ENCODE assay signal across 13 cellular contexts in the genomic region with DNA sequence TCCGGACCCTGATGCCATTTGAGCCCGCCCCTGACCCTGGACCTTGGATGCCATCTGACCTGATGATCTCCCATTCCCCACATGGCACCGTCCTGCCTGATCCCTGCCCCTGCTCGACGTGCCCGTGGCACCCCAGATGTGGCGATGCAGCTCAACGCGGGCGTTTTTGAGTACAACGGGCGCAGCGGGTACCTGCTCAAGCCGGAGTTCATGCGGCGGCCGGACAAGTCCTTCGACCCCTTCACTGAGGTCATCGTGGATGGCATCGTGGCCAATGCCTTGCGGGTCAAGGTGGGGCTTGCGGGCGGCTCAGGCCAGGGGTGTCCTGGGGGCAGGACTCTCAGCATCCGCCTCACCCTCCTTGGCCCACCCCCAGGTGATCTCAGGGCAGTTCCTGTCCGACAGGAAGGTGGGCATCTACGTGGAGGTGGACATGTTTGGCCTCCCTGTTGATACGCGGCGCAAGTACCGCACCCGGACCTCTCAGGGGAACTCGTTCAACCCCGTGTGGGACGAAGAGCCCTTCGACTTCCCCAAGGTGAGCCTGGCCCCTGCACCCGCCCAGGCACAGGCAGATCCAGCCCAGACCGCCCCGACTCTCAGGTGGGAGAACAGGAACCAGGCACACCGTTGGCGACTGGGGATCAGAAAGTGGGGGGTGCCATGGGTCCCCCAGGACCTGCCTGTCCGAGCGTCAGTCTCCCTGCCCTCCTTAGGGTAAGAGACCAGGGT.
"Had no signal": no experiment of that assay in that cellular context is flagged by ENCODE, and none has a peak within 500 bp of the region (broad histone marks: within the 10 kb centered on the region; RNA-seq: fewer than 3 reads in every experiment).

No MANE protein-coding gene starts in this region.

- H3K27me3 ChIP-seq: cardiac muscle cell, foreskin keratinocyte, sigmoid colon, suprapubic skin had no signal

- H3K27ac Mint-ChIP-seq: activated CD4-positive, alpha-beta memory T cell treated with anti-CD3 and anti-CD28 coated beads, Interleukin-2, amount 10 ng/mL, durations not matched to agents 7 days and 5 days; activated T-cell treated with anti-CD3 and anti-CD28 coated beads, Interleukin-2, amount 50 U/mL, for 72 hours; natural killer cell treated with Interleukin-12 subunit alpha and Interleukin-12 subunit beta and Interleukin-15 and Interleukin-18, amount 100 ng/mL, for 72 hours had no signal

- H3K27ac ChIP-seq: cardiac muscle cell, foreskin keratinocyte, sigmoid colon, suprapubic skin had no signal

- DNase-seq: activated CD4-positive, alpha-beta memory T cell treated with anti-CD3 and anti-CD28 coated beads, Interleukin-2, amount 10 ng/mL, durations not matched to agents 7 days and 5 days; activated CD4-positive, CD25-positive, alpha-beta regulatory T cell treated with anti-CD3 and anti-CD28 coated beads, Interleukin-2, amount 50 U/mL, for 72 hours; activated T-cell treated with anti-CD3 and anti-CD28 coated beads, Interleukin-2, amount 50 U/mL, for 72 hours; sigmoid colon; stimulated activated CD4-positive, alpha-beta T cell treated with anti-CD3 and anti-CD28 coated beads, Interleukin-2, amount 100 ng/mL, for 48 hours; stimulated activated naive CD8-positive, alpha-beta T cell treated with anti-CD3 and anti-CD28 coated beads, Interleukin-15, Interleukin-2, amounts not matched to agents 100 U/mL and 50 U/mL, for 24 hours had no signal

- H3K27me3 Mint-ChIP-seq: activated CD4-positive, alpha-beta memory T cell treated with anti-CD3 and anti-CD28 coated beads, Interleukin-2, amount 10 ng/mL, durations not matched to agents 7 days and 5 days; natural killer cell treated with Interleukin-12 subunit alpha and Interleukin-12 subunit beta and Interleukin-15 and Interleukin-18, amount 100 ng/mL, for 72 hours had no signal

- ATAC-seq: activated T-cell treated with anti-CD3 and anti-CD28 coated beads, Interleukin-2, amount 50 U/mL, for 72 hours; left lobe of liver; natural killer cell treated with Interleukin-12 subunit alpha and Interleukin-12 subunit beta and Interleukin-15 and Interleukin-18, amount 100 ng/mL, for 72 hours; stimulated activated naive CD8-positive, alpha-beta T cell treated with anti-CD3 and anti-CD28 coated beads, Interleukin-15, Interleukin-2, amounts not matched to agents 100 U/mL and 50 U/mL, for 24 hours had no signal

- H3K9me3 Mint-ChIP-seq: activated CD4-positive, alpha-beta memory T cell treated with anti-CD3 and anti-CD28 coated beads, Interleukin-2, amount 10 ng/mL, durations not matched to agents 7 days and 5 days; activated T-cell treated with anti-CD3 and anti-CD28 coated beads, Interleukin-2, amount 50 U/mL, for 72 hours; natural killer cell treated with Interleukin-12 subunit alpha and Interleukin-12 subunit beta and Interleukin-15 and Interleukin-18, amount 100 ng/mL, for 72 hours had no signal

- H3K36me3 ChIP-seq: cardiac muscle cell had no signal

- H3K4me3 ChIP-seq: cardiac muscle cell, sigmoid colon, suprapubic skin had no signal

- H3K4me3 Mint-ChIP-seq: activated CD4-positive, alpha-beta memory T cell treated with anti-CD3 and anti-CD28 coated beads, Interleukin-2, amount 10 ng/mL, durations not matched to agents 7 days and 5 days; activated T-cell treated with anti-CD3 and anti-CD28 coated beads, Interleukin-2, amount 50 U/mL, for 72 hours; natural killer cell treated with Interleukin-12 subunit alpha and Interleukin-12 subunit beta and Interleukin-15 and Interleukin-18, amount 100 ng/mL, for 72 hours had no signal

- FAIRE-seq: colon, islet of Langerhans had no signal

- H3K9me3 ChIP-seq: sigmoid colon, suprapubic skin had no signal
